Comparison of ENCODE assay signal across 1 cellular context in genomic region chr22:25472382-25472781, GRCh38.
TF ChIP-seq lines count a peak whose summit lies in the region.

No MANE protein-coding gene starts in this region.

TF ChIP-seq in GM23338, 12 proteins besides CTCF, POLR2A, EP300 and RAD21 (continued from another document):
- TF ChIP-seq REST (IDR thresholded peaks at IDR 0.05; ENCODE audit: unreplicated experiment) = no peak
- TF ChIP-seq JUNB (IDR thresholded peaks at IDR 0.05; ENCODE audit: unreplicated experiment) = no peak
- TF ChIP-seq ZNF114 (CRISPR knock-in tag; IDR thresholded peaks at IDR 0.05) = no peak
- TF ChIP-seq ETS1 (IDR thresholded peaks at IDR 0.05) = no peak
- TF ChIP-seq ZNF462 (CRISPR knock-in tag; IDR thresholded peaks at IDR 0.05) = no peak
TF ChIP-seq in GM23338: peak in this region for 0.
